9 cellular contexts compared by ENCODE assay signal in genomic region chr1:202565890-202566289, GRCh38.
DNase-seq lines count a peak whose midpoint lies in the region; ATAC-seq and TF ChIP-seq lines count a peak whose summit lies in the region.
"Had no signal": no experiment of that assay in that cellular context is flagged by ENCODE, and none has a peak within 500 bp of the region (broad histone marks: within the 10 kb centered on the region; RNA-seq: fewer than 3 reads in every experiment).

No MANE protein-coding gene starts in this region.

- in situ Hi-C loops in SK-MEL-5 (cut with HindIII; ENCODE audit: low pct_unique_long_range_greater_than_20kb, low sequenced_read_pairs): no loop called here

- H3K4me3 ChIP-seq in CD4-positive, alpha-beta memory T cell (ENCODE audit: low read length in 2 of 2): no peak overlapping the region
- H3K4me3 ChIP-seq in hepatocyte: no peak overlapping the region

- H3K27me3 ChIP-seq in CD4-positive, alpha-beta memory T cell (ENCODE audit: insufficient read depth, low read length): no peaks in the 10 kb centered on the region
- H3K27me3 ChIP-seq in hepatocyte: no peaks in the 10 kb centered on the region

- no peak overlapping the region for H3K4me3 Mint-ChIP-seq in stimulated activated effector memory CD8-positive, alpha-beta T cell treated with anti-CD3 and anti-CD28 coated beads, Interleukin-12 subunit alpha, Interleukin-12 subunit beta, amount 100 ng/mL, for 72 hours
- H3K4me3 Mint-ChIP-seq in CD4-positive, alpha-beta memory T cell: no peak overlapping the region

- POLR2A ChIA-PET in CD4-positive, alpha-beta memory T cell (lab: Charles Lee; ENCODE audit: partially characterized antibody): no interaction called here

- no peaks in the 10 kb centered on the region for H3K27me3 Mint-ChIP-seq in CD4-positive, alpha-beta memory T cell

- peaks cover 6% of the 10 kb centered on the region for H3K36me3 ChIP-seq in CD4-positive, alpha-beta memory T cell (ENCODE audit: insufficient read depth, low read length)
- no peaks in the 10 kb centered on the region for H3K36me3 ChIP-seq in hepatocyte (replicated peaks; ENCODE audit: insufficient read depth, low read depth)

- no peaks in the 10 kb centered on the region for H3K79me2 ChIP-seq in hepatocyte

- no peaks in the 10 kb centered on the region for H3K9me2 ChIP-seq in hepatocyte (replicated peaks; ENCODE audit: insufficient read depth)

- no peaks in the 10 kb centered on the region for H3K9me3 ChIP-seq in CD4-positive, alpha-beta memory T cell (ENCODE audit: control insufficient read depth in 1 of 2, low read length in 2 of 2)
- H3K9me3 ChIP-seq in hepatocyte (ENCODE audit: low read depth): no peaks in the 10 kb centered on the region

- peaks cover 20% of the 10 kb centered on the region for H3K4me1 Mint-ChIP-seq in stimulated activated effector memory CD8-positive, alpha-beta T cell treated with anti-CD3 and anti-CD28 coated beads, Interleukin-12 subunit alpha, Interleukin-12 subunit beta, amount 100 ng/mL, for 72 hours
- H3K4me1 Mint-ChIP-seq in CD4-positive, alpha-beta memory T cell: peaks cover 0 to 1% (median under 1%) of the 10 kb centered on the region in 4 donors

- no peaks in the 10 kb centered on the region for H3K36me3 Mint-ChIP-seq in stimulated activated effector memory CD8-positive, alpha-beta T cell treated with anti-CD3 and anti-CD28 coated beads, Interleukin-12 subunit alpha, Interleukin-12 subunit beta, amount 100 ng/mL, for 72 hours
- peaks cover 29 to 59% of the 10 kb centered on the region in 2 donors for H3K36me3 Mint-ChIP-seq in CD4-positive, alpha-beta memory T cell

- DNase-seq in SK-MEL-5 (ENCODE audit: low read depth, low spot score): peak; percentile 63
- peak in 1 of 2 donors; percentile 52 for DNase-seq in stimulated activated effector memory CD8-positive, alpha-beta T cell treated with anti-CD3 and anti-CD28 coated beads, Interleukin-12 subunit alpha, Interleukin-12 subunit beta, amount 100 ng/mL, for 72 hours (ENCODE audit: low spot score in 2 of 2)
- no peak for DNase-seq in CD4-positive, alpha-beta memory T cell
- no peak for DNase-seq in NCI-H1048 (lab: John Stamatoyannopoulos, UW)
- no peak for DNase-seq in stimulated activated CD4-positive, alpha-beta T cell treated with anti-CD3 and anti-CD28 coated beads, Interleukin-4, amount 100 ng/mL, for 1 hour
- DNase-seq in hepatocyte (ENCODE audit: low spot score): no peak
- DNase-seq: activated CD4-positive, CD25-positive, alpha-beta regulatory T cell had no signal

- H3K27ac ChIP-seq in CD4-positive, alpha-beta memory T cell (ENCODE audit: low read depth, low read length): no peak overlapping the region
- H3K27ac ChIP-seq in hepatocyte: no peak overlapping the region

- H2AFZ ChIP-seq in hepatocyte: no peak overlapping the region

- no peak overlapping the region for H3K4me2 ChIP-seq in hepatocyte

- no peaks in the 10 kb centered on the region for H3K9me3 Mint-ChIP-seq in stimulated activated effector memory CD8-positive, alpha-beta T cell treated with anti-CD3 and anti-CD28 coated beads, Interleukin-12 subunit alpha, Interleukin-12 subunit beta, amount 100 ng/mL, for 72 hours
- H3K9me3 Mint-ChIP-seq in CD4-positive, alpha-beta memory T cell: no peaks in the 10 kb centered on the region

- H3K4me1 ChIP-seq in CD4-positive, alpha-beta memory T cell (ENCODE audit: insufficient read depth, low read length): no peaks in the 10 kb centered on the region
- peaks cover 12% of the 10 kb centered on the region for H3K4me1 ChIP-seq in hepatocyte (ENCODE audit: insufficient read depth)

- ATAC-seq in GM19023 (IDR thresholded peaks at IDR 0.05; ENCODE audit: unreplicated experiment) (peak; percentile 82), HG02759 (IDR thresholded peaks at IDR 0.05; ENCODE audit: unreplicated experiment) (peak; percentile 88)
- ATAC-seq in stimulated activated effector memory CD8-positive, alpha-beta T cell treated with anti-CD3 and anti-CD28 coated beads, Interleukin-12 subunit alpha, Interleukin-12 subunit beta, amount 100 ng/mL, for 72 hours: peak; percentile 74

- no peaks in the 10 kb centered on the region for H4K20me1 ChIP-seq in hepatocyte (ENCODE audit: insufficient read depth, poor library complexity, severe bottlenecking)

- WGBS in hepatocyte (ENCODE audit: low lambda C conversion rate, missing lambda C conversion rate): 88% methylated on average over 2 of the region's 2 CpGs

- no peak for TF ChIP-seq CTCF in hepatocyte (IDR thresholded peaks at IDR 0.05; ENCODE audit: poor library complexity)

- no peak overlapping the region for H3K27ac Mint-ChIP-seq in stimulated activated effector memory CD8-positive, alpha-beta T cell treated with anti-CD3 and anti-CD28 coated beads, Interleukin-12 subunit alpha, Interleukin-12 subunit beta, amount 100 ng/mL, for 72 hours
- no peak overlapping the region for H3K27ac Mint-ChIP-seq in CD4-positive, alpha-beta memory T cell

- intact Hi-C loops in CD4-positive, alpha-beta memory T cell (cut with micrococcal nuclease): no loop called here

- CTCF ChIA-PET in CD4-positive, alpha-beta memory T cell (lab: Charles Lee; ENCODE audit: partially characterized antibody): interaction anchor here (0.8 to 1.3 kb wide), 2 partner anchors 8 to 10 kb away, joined by 3 to 5 read pairs; no protein-coding TSS in a partner anchor
